8 cellular contexts compared by ENCODE assay signal in the genomic region with DNA sequence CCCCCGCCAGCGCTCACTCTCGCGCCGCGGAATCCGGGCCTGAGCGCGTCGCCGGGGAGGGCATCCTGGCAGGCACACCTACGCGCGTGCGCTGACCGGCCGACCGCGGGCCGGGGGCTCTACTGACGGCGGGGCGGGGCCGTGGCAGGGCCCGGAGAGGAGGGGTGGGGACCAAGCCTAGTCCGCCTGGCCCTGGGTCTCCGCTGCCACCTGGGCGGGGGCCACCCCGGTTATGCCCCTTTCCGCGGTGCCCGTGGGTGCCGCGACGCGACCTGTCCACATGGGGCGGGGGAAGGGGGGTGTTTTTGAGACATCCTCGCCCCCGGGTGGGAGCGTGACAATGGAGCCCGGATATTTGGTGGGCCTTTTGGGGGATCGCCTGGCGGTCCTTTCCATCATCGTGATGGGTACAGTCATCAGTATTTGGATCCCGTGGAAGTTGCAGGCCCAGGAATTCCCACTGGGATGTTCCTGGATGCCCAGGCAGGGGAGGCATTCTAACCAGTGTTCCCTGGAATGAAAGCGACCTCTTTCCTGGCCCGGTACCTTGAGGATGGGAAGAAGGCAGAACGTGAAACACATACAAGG. TPM values are rescaled to one million over a fixed set of nuclear protein-coding genes. Genes with fewer than 3 reads are reported as not detected.
DNase-seq lines count a peak whose midpoint lies in the region; ATAC-seq and TF ChIP-seq lines count a peak whose summit lies in the region.

No MANE protein-coding gene starts in this region.

- H3K27ac Mint-ChIP-seq in stimulated activated naive B cell treated with anti-CD40 and anti-IgM and Interleukin-4, amounts not matched to agents 10 μg/mL and 1 μg/mL and 100 μg/mL, for 72 hours = no peak overlapping the region

- H3K9me3 ChIP-seq in left lung = no peaks in the 10 kb centered on the region

- peaks cover 12 to 15% of the 10 kb centered on the region in 2 donors for H3K4me1 Mint-ChIP-seq in stimulated activated naive B cell treated with anti-CD40 and anti-IgM and Interleukin-4, amounts not matched to agents 10 μg/mL and 1 μg/mL and 100 μg/mL, for 72 hours

- DNase-seq in NCI-H2081 (lab: John Stamatoyannopoulos, UW) (peak; percentile 87), NCI-H2081 treated with DMSO at 0.1 percent for 48 hours (lab: John Stamatoyannopoulos, UW) (no peak), astrocyte of the spinal cord (ENCODE audit: low read depth, low spot score) (no peak), left lung (peak in 1 of 2 donors; percentile 68)
- DNase-seq in stimulated activated naive B cell treated with anti-CD40 and anti-IgM and Interleukin-4, amounts not matched to agents 10 μg/mL and 1 μg/mL and 100 μg/mL, for 72 hours = no peak
- no peak for DNase-seq in stimulated activated CD4-positive, alpha-beta T cell treated with anti-CD3 and anti-CD28 coated beads, Interleukin-2, amount 100 ng/mL, for 24 hours

- TF ChIP-seq CTCF in astrocyte of the spinal cord (IDR thresholded peaks at IDR 0.05; ENCODE audit: low read depth, low read length) (no peak), left lung (IDR thresholded peaks at IDR 0.05) (no peak)

- peaks cover 15 to 29% of the 10 kb centered on the region in 2 donors for H3K4me1 ChIP-seq in left lung

- in situ Hi-C loops in astrocyte of the spinal cord (cut with HindIII; ENCODE audit: low sequenced_read_pairs) = no loop called here

- ATAC-seq in left lung (peak; percentile 15), HG03196 (IDR thresholded peaks at IDR 0.05; ENCODE audit: unreplicated experiment) (no peak)
- no peak for ATAC-seq in stimulated activated naive B cell treated with anti-CD40 and anti-IgM and Interleukin-4, amounts not matched to agents 10 μg/mL and 1 μg/mL and 100 μg/mL, for 72 hours (replicated peaks)

- peaks cover 41 to 62% of the 10 kb centered on the region in 2 donors for H3K27me3 Mint-ChIP-seq in stimulated activated naive B cell treated with anti-CD40 and anti-IgM and Interleukin-4, amounts not matched to agents 10 μg/mL and 1 μg/mL and 100 μg/mL, for 72 hours

- peaks cover 0 to 4% of the 10 kb centered on the region in 2 donors for H3K36me3 Mint-ChIP-seq in stimulated activated naive B cell treated with anti-CD40 and anti-IgM and Interleukin-4, amounts not matched to agents 10 μg/mL and 1 μg/mL and 100 μg/mL, for 72 hours

- H3K36me3 ChIP-seq in left lung = no peaks in the 10 kb centered on the region

- H3K27ac ChIP-seq in left lung = no peak overlapping the region
- H3K27ac ChIP-seq in temporal lobe (ENCODE audit: low read depth, low read length) = peak overlapping the region; percentile 9

- intact Hi-C loops in left lung (cut with DNase I) = no loop called here

- no peaks in the 10 kb centered on the region for H3K9me3 Mint-ChIP-seq in stimulated activated naive B cell treated with anti-CD40 and anti-IgM and Interleukin-4, amounts not matched to agents 10 μg/mL and 1 μg/mL and 100 μg/mL, for 72 hours

- no peak overlapping the region for H3K4me3 Mint-ChIP-seq in stimulated activated naive B cell treated with anti-CD40 and anti-IgM and Interleukin-4, amounts not matched to agents 10 μg/mL and 1 μg/mL and 100 μg/mL, for 72 hours

- H3K4me3 ChIP-seq in astrocyte of the spinal cord (ENCODE audit: low read depth, low read length) = peak overlapping the region; percentile 53
- peak overlapping the region; percentile 37 to 45 for H3K4me3 ChIP-seq in left lung

- H3K27me3 ChIP-seq in left lung = peaks cover 62 to 89% of the 10 kb centered on the region in 2 donors

RNA-seq across cellular contexts. Expression of gene NCAM1, which starts 2.2 kb away (rescaled TPM):
- total RNA-seq in left lung (1 to 10 TPM; 1.7 to 4.5 TPM), temporal lobe (514 TPM)

Comparison
In these comparisons a context has a peak if more than half of its experiments do, and no peak if none do; other contexts are left out.
1. DNase-seq: peak in NCI-H2081 (2 of 2); none in NCI-H2081 treated with DMSO at 0.1 percent for 48 hours (single experiment), astrocyte of the spinal cord (single experiment), stimulated activated naive B cell treated with anti-CD40 and anti-IgM and Interleukin-4, amounts not matched to agents 10 μg/mL and 1 μg/mL and 100 μg/mL, for 72 hours (single experiment) and stimulated activated CD4-positive, alpha-beta T cell treated with anti-CD3 and anti-CD28 coated beads, Interleukin-2, amount 100 ng/mL, for 24 hours (0 of 2).
2. RNA of gene NCAM1, which starts 2.2 kb away (total RNA-seq): 514 TPM in temporal lobe (single experiment); 1.7 to 4.5 TPM in left lung; every median in the first group is over 10 times any median in the second.